In the genomic region with DNA sequence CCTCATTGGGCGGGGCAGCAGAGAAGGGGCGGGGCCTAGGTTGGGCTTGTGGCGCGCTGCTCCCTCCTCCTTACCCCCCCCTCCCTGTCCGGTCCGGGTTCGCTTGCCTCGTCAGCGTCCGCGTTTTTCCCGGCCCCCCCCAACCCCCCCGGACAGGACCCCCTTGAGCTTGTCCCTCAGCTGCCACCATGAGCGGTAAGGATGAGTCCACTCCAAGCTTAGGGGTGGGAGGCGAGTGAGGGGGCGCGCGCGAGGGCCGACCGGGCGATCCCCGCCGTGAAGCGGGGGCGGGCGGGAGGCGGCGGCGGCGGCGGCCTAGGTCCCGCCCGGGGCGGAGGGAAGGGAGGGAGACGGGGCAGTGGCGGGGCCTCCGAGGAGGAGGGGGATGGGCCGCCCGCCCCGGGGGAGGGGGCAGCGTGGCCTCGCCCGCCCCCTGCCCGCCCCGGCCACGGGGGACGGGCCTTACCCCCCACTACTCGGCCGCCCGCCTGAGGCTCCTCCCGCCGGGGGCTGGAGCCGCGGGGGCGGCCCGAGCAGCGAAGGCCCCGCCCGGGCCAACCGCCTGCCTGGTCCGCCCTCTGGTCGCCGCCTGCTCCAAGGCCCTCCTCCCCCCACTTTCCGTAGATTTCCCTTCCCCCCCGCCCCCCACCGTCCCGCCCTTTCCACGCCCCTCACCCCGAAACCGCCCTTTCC, we compare ENCODE assay signal across 8 cellular contexts. TPM values are rescaled to one million over a fixed set of nuclear protein-coding genes. Genes with fewer than 3 reads are reported as not detected.
DNase-seq lines count a peak whose midpoint lies in the region; ATAC-seq, FAIRE-seq and TF ChIP-seq lines count a peak whose summit lies in the region.

Gene SP1, plus strand, starts transcription at position 73 of the 693 bp plus-strand sequence. Its CDS starts 116 bp downstream, at position 189.

- peak within 1 kb of the TSS; percentile 100 for H3K27ac ChIP-seq in angular gyrus (ENCODE audit: low read depth, low read length)
- peak within 1 kb of the TSS; percentile 97 to 99 for H3K27ac ChIP-seq in right atrium auricular region
- peak within 1 kb of the TSS; percentile 100 for H3K27ac ChIP-seq in vagina

- H3K9me3 ChIP-seq in right atrium auricular region (no peaks in the 10 kb centered on the region), vagina (no peaks in the 10 kb centered on the region)

- intact Hi-C loops in T-helper 2 cell treated with Interferon-gamma antibody and Interleukin-4, amounts not matched to agents 100 ng/mL and 5 ng/mL, for 36 hours (cut with micrococcal nuclease) = loop anchor here (1.0 to 2.0 kb wide), 4 partner anchors 56 to 374 kb away; partner anchors contain the start of genes EIF4B, PRR13 and TARBP2
- intact Hi-C loops in vagina (cut with DNase I) = loop anchor here (10.0 kb wide), 1 partner anchor 75 kb away; the partner anchor contains the start of gene PCBP2

- peak; percentile 71 for DNase-seq in GM12892 (ENCODE audit: insufficient read length)
- peak; percentile 61 for DNase-seq in NCI-H1694 treated with DMSO at 0.1 percent for 48 hours (lab: John Stamatoyannopoulos, UW)
- DNase-seq in right atrium auricular region (ENCODE audit: low spot score) = peak; percentile 90
- DNase-seq in putamen (ENCODE audit: low spot score) = peak; percentile 90
- DNase-seq in vagina (ENCODE audit: extremely low spot score in 2 of 2) = peak in 1 of 2 donors; percentile 94

- H3K4me1 ChIP-seq in right atrium auricular region (peaks cover 0 to 51% of the 10 kb centered on the region in 2 donors), vagina (peaks cover 44% of the 10 kb centered on the region)

- H3K36me3 ChIP-seq in right atrium auricular region (peaks cover 34% of the 10 kb centered on the region), vagina (peaks cover 0 to 34% of the 10 kb centered on the region in 2 donors)

- H3K27me3 ChIP-seq in right atrium auricular region (no peaks in the 10 kb centered on the region), vagina (no peaks in the 10 kb centered on the region)

- TF ChIP-seq CTCF in right atrium auricular region (IDR thresholded peaks at IDR 0.05) (no peak), vagina (IDR thresholded peaks at IDR 0.05) (no peak)

- peak; percentile 9 for FAIRE-seq in GM12892 (lab: Jason Lieb, UNC)

- H3K4me3 ChIP-seq in right atrium auricular region = peak within 1 kb of the TSS; percentile 70 to 76
- H3K4me3 ChIP-seq in vagina = peak within 1 kb of the TSS; percentile 64 to 93

- ATAC-seq in HG02884 (IDR thresholded peaks at IDR 0.05; ENCODE audit: unreplicated experiment) = peak; percentile 31

- peak; percentile 27; the same call in 1 of the 2 replicates for TF ChIP-seq POLR2A in GM12892 (IDR thresholded peaks at IDR 0.05; ENCODE audit: low read depth, low read length)
- peak in 1 of 2 donors; percentile 38 for TF ChIP-seq POLR2A in vagina (IDR thresholded peaks at IDR 0.05)

RNA-seq across cellular contexts. Expression of gene SP1, which starts in this region (rescaled TPM):
- 16.9 TPM for polyA plus RNA-seq in GM12892 (2012; ENCODE audit: missing spikeins)
- total RNA-seq in T-helper 2 cell treated with Interferon-gamma antibody and Interleukin-4, amounts not matched to agents 100 ng/mL and 5 ng/mL, for 36 hours = 80.0 TPM in 2 replicates
- total RNA-seq in right atrium auricular region (10 to 100 TPM; 21.2 to 36.6 TPM), vagina (76.1 TPM)
